In genomic region chr5:756171-756570, GRCh38 we compare ENCODE assay signal across 18 cellular contexts. TPM values are rescaled to one million over a fixed set of nuclear protein-coding genes. Genes with fewer than 3 reads are reported as not detected.
A peak's percentile ranks its signal among the peaks of the same experiment; 100 is the strongest.
DNase-seq lines count a peak whose midpoint lies in the region; ATAC-seq and TF ChIP-seq lines count a peak whose summit lies in the region.
"Had no signal": no experiment of that assay in that cellular context is flagged by ENCODE, and none has a peak within 500 bp of the region (broad histone marks: within the 10 kb centered on the region; RNA-seq: fewer than 3 reads in every experiment).

No MANE protein-coding gene starts in this region.

- no peak overlapping the region for H2BK120ac ChIP-seq in H9 (ENCODE audit: low read depth, low read length, poor library complexity, severe bottlenecking)

- H3K36me3 ChIP-seq in heart right ventricle (no peaks in the 10 kb centered on the region), neural progenitor cell (no peaks in the 10 kb centered on the region)
- H3K36me3 ChIP-seq: gastrocnemius medialis had no signal

- H2AK5ac ChIP-seq in H9 (ENCODE audit: insufficient read length, low read length) = no peak overlapping the region

- no peak overlapping the region for H2BK20ac ChIP-seq in H9 (ENCODE audit: low read depth, low read length, poor library complexity, severe bottlenecking)

- H3K79me2 ChIP-seq in H9 (ENCODE audit: insufficient read depth, low read length) (no peaks in the 10 kb centered on the region), neural progenitor cell (ENCODE audit: low read depth) (no peaks in the 10 kb centered on the region)

- TF ChIP-seq CTCF in H9 (conservative IDR thresholded peaks at IDR 0.05) (no peak), heart right ventricle (IDR thresholded peaks at IDR 0.05) (no peak), neural progenitor cell (IDR thresholded peaks at IDR 0.05) (no peak)

- H4K20me1 ChIP-seq in H9 (ENCODE audit: control insufficient read depth, insufficient read depth, insufficient read length) (peaks cover 4% of the 10 kb centered on the region), neural progenitor cell (ENCODE audit: low read depth) (no peaks in the 10 kb centered on the region)

- peak overlapping the region in 1 of 3 experiments; percentile 71; a peak in 1 of 7 replicates for H3K27ac Mint-ChIP-seq in H9
- H3K27ac Mint-ChIP-seq in neural progenitor cell = peak overlapping the region; percentile 87
- H3K27ac Mint-ChIP-seq in activated naive CD8-positive, alpha-beta T cell treated with anti-CD3 and anti-CD28 coated beads, Interleukin-2, amount 50 U/mL, for 24 hours = no peak overlapping the region

- no peak overlapping the region for H3K4me2 ChIP-seq in H9 (ENCODE audit: insufficient read depth, insufficient read length, low read length)
- no peak overlapping the region for H3K4me2 ChIP-seq in neural progenitor cell

- peak overlapping the region; percentile 74; the same call in 1 of the 2 replicates for H3K14ac ChIP-seq in H9 (ENCODE audit: insufficient read depth, low read length)

- H3K9me3 ChIP-seq in H9 (ENCODE audit: control insufficient read depth, low read depth, low read length) (no peaks in the 10 kb centered on the region), heart right ventricle (no peaks in the 10 kb centered on the region), neural progenitor cell (ENCODE audit: low read depth) (no peaks in the 10 kb centered on the region)
- H3K9me3 ChIP-seq: gastrocnemius medialis, spleen had no signal

- peak overlapping the region; percentile 67 for H3K18ac ChIP-seq in H9 (ENCODE audit: insufficient read length, low read depth, low read length)

- H3K23me2 ChIP-seq in H9 (ENCODE audit: insufficient read length, low read depth, low read length, poor library complexity, severe bottlenecking) = no peaks in the 10 kb centered on the region

- DNase-seq in AG20443 (ENCODE audit: low spot score) = peak; percentile 12
- peak; percentile 24 for DNase-seq in H9
- DNase-seq in heart right ventricle = peak in 1 of 2 donors; percentile 35
- no peak for DNase-seq in neural progenitor cell (ENCODE audit: low spot score)
- DNase-seq in NCI-H187 (lab: John Stamatoyannopoulos, UW) = no peak
- no peak for DNase-seq in kidney glomerular epithelial cell (lab: John Stamatoyannopoulos, UW)
- DNase-seq in activated naive CD8-positive, alpha-beta T cell treated with anti-CD3 and anti-CD28 coated beads, Interleukin-2, amount 50 U/mL, for 24 hours = no peak
- DNase-seq: amygdala, cerebellar nuclear complex, DMS 273 treated with DMSO at 0.1 percent for 48 hours, NCI-H1436, NCI-H226, SHP77, spleen had no signal

- H3K27me3 Mint-ChIP-seq in H9 (ENCODE audit: low read depth) (peaks cover 10% of the 10 kb centered on the region), neural progenitor cell (ENCODE audit: insufficient read depth, low read depth) (peaks cover 12% of the 10 kb centered on the region)
- peaks cover 8% of the 10 kb centered on the region for H3K27me3 Mint-ChIP-seq in activated naive CD8-positive, alpha-beta T cell treated with anti-CD3 and anti-CD28 coated beads, Interleukin-2, amount 50 U/mL, for 24 hours

- peak in 5 of 8 donors; percentile 7 to 25 (median 13) for ATAC-seq in heart right ventricle
- ATAC-seq in activated naive CD8-positive, alpha-beta T cell treated with anti-CD3 and anti-CD28 coated beads, Interleukin-2, amount 50 U/mL, for 24 hours = no peak
- no peak for ATAC-seq in GM19397 (IDR thresholded peaks at IDR 0.05; ENCODE audit: unreplicated experiment)
- ATAC-seq: gastrocnemius medialis had no signal

- H2BK12ac ChIP-seq in H9 (ENCODE audit: insufficient read length, low read depth, low read length) = peak overlapping the region; percentile 87

- H3K27ac ChIP-seq in H9 (ENCODE audit: insufficient read length, low read depth, low read length) (no peak overlapping the region), heart right ventricle (peak overlapping the region in 7 of 10 donors; percentile 62 to 89 (median 83)), neural progenitor cell (no peak overlapping the region)
- H3K27ac ChIP-seq: gastrocnemius medialis had no signal

- peak overlapping the region; percentile 53 for H4K91ac ChIP-seq in H9 (ENCODE audit: insufficient read length, low read depth, low read length)

- no peaks in the 10 kb centered on the region for H3K4me1 ChIP-seq in H9 (ENCODE audit: insufficient read depth, low read length)
- peaks cover 23 to 46% (median 38%) of the 10 kb centered on the region in 9 donors for H3K4me1 ChIP-seq in heart right ventricle
- peaks cover 28% of the 10 kb centered on the region for H3K4me1 ChIP-seq in neural progenitor cell

- H2BK15ac ChIP-seq in H9 (ENCODE audit: low read depth, low read length) = no peak overlapping the region

- no peak overlapping the region for H3K56ac ChIP-seq in H9 (ENCODE audit: insufficient read length, low read depth, low read length)

- H2BK5ac ChIP-seq in H9 (ENCODE audit: insufficient read length, low read length) = no peak overlapping the region

- no peaks in the 10 kb centered on the region for H3K36me3 Mint-ChIP-seq in H9 (ENCODE audit: insufficient read depth in 1 of 3, low read depth in 3 of 3)
- H3K36me3 Mint-ChIP-seq in neural progenitor cell = no peaks in the 10 kb centered on the region
- H3K36me3 Mint-ChIP-seq in activated naive CD8-positive, alpha-beta T cell treated with anti-CD3 and anti-CD28 coated beads, Interleukin-2, amount 50 U/mL, for 24 hours (ENCODE audit: low read depth) = no peaks in the 10 kb centered on the region

- H2AFZ ChIP-seq in H9 (ENCODE audit: low read length) = no peak overlapping the region
- H2AFZ ChIP-seq in neural progenitor cell (replicated peaks) = no peak overlapping the region

- H3K4ac ChIP-seq in H9 (ENCODE audit: low read depth, low read length) = no peak overlapping the region; the same call in 1 of the 2 replicates

- WGBS in H9 (ENCODE audit: extremely low coverage, insufficient read length, low lambda C conversion rate) = no CpG with 5 or more reads among the region's 10 CpGs
- 74 to 81% methylated on average over 7 to 10 of the region's 10 CpGs for WGBS in heart right ventricle, 2 donors

- no peak overlapping the region for H3K9ac ChIP-seq in H9 (ENCODE audit: extremely low read depth, insufficient read length, low read length)
- no peak overlapping the region for H3K9ac ChIP-seq in neural progenitor cell

- H3K4me3 Mint-ChIP-seq in H9 = no peak overlapping the region
- H3K4me3 Mint-ChIP-seq in neural progenitor cell = no peak overlapping the region
- no peak overlapping the region for H3K4me3 Mint-ChIP-seq in activated naive CD8-positive, alpha-beta T cell treated with anti-CD3 and anti-CD28 coated beads, Interleukin-2, amount 50 U/mL, for 24 hours

- H3K27me3 ChIP-seq in H9 (ENCODE audit: insufficient read depth, low read length) (no peaks in the 10 kb centered on the region), heart right ventricle (no peaks in the 10 kb centered on the region), neural progenitor cell (no peaks in the 10 kb centered on the region)
- H3K27me3 ChIP-seq: gastrocnemius medialis had no signal

- no peaks in the 10 kb centered on the region for H3F3A ChIP-seq in neural progenitor cell (ENCODE audit: low read depth)

- H4K5ac ChIP-seq in H9 (ENCODE audit: insufficient read length, low read depth, low read length) = no peak overlapping the region

- H3K79me1 ChIP-seq in H9 (ENCODE audit: insufficient read depth, low read depth, low read length, poor library complexity, severe bottlenecking) = no peaks in the 10 kb centered on the region

- H3T11ph ChIP-seq in H9 (ENCODE audit: low read length) = no peak overlapping the region

- H3K4me3 ChIP-seq in heart right ventricle (no peak overlapping the region), neural progenitor cell (no peak overlapping the region)
- H3K4me3 ChIP-seq: gastrocnemius medialis, spleen had no signal

- H4K8ac ChIP-seq in H9 (replicated peaks; ENCODE audit: insufficient read length, low read depth, low read length) = no peak overlapping the region

- H3K4me1 Mint-ChIP-seq in H9 (peaks cover 0 to 6% of the 10 kb centered on the region in 2 experiments; a peak in 1 of 4 replicates), neural progenitor cell (peaks cover 36% of the 10 kb centered on the region)
- H3K4me1 Mint-ChIP-seq in activated naive CD8-positive, alpha-beta T cell treated with anti-CD3 and anti-CD28 coated beads, Interleukin-2, amount 50 U/mL, for 24 hours = peaks cover 19% of the 10 kb centered on the region

- H3K9me3 Mint-ChIP-seq in H9 (no peaks in the 10 kb centered on the region), neural progenitor cell (no peaks in the 10 kb centered on the region)
- peaks cover 4% of the 10 kb centered on the region for H3K9me3 Mint-ChIP-seq in activated naive CD8-positive, alpha-beta T cell treated with anti-CD3 and anti-CD28 coated beads, Interleukin-2, amount 50 U/mL, for 24 hours

- H3K23ac ChIP-seq in H9 (ENCODE audit: insufficient read length, low read depth, low read length) = no peak overlapping the region

- intact Hi-C loops in heart right ventricle (cut with DNase I) = loop anchor here in 8 of 10 donors (5.0 to 10.0 kb wide), 5 partner anchors 84 to 136 kb away; partner anchors contain the start of genes BRD9 (in 1 of the 8) and TRIP13 (in 1 of the 8)

RNA-seq across cellular contexts. Expression of gene ZDHHC11B, which starts 28.4 kb away (rescaled TPM):
- 0.86 and 1.4 TPM in 2 replicates for total RNA-seq in H9 (2021)
- total RNA-seq in heart right ventricle = 10 to 100 TPM in 5 of 10 donors, 1 to 10 TPM in 5; 5.0 to 46.6 (median 10.3) TPM
- polyA plus RNA-seq in heart right ventricle = 10 to 100 TPM in 1 of 2 donors, 1 to 10 TPM in 1; 4.7 to 20.1 TPM
- total RNA-seq in neural progenitor cell (ENCODE audit: low replicate concordance) = 0.25 and 0.60 TPM in 2 replicates
- total RNA-seq: endothelial cell of umbilical vein, osteoblast had no signal
- polyA plus RNA-seq: endothelial cell of umbilical vein had no signal

Comparison
In these comparisons a context has a peak if more than half of its experiments do, and no peak if none do; other contexts are left out.
1. DNase-seq: peak in AG20443 (single experiment) and H9 (single experiment); none in neural progenitor cell (single experiment), NCI-H187 (0 of 2), kidney glomerular epithelial cell (single experiment) and activated naive CD8-positive, alpha-beta T cell treated with anti-CD3 and anti-CD28 coated beads, Interleukin-2, amount 50 U/mL, for 24 hours (single experiment).
2. H3K27ac ChIP-seq: peak in heart right ventricle (7 of 10); none in H9 (single experiment) and neural progenitor cell (single experiment).
3. ATAC-seq: peak in heart right ventricle (5 of 8); none in activated naive CD8-positive, alpha-beta T cell treated with anti-CD3 and anti-CD28 coated beads, Interleukin-2, amount 50 U/mL, for 24 hours (single experiment) and GM19397 (single experiment).